8 cellular contexts compared by ENCODE assay signal in genomic region chr12:25195056-25195971, GRCh38. TPM values are rescaled to one million over a fixed set of nuclear protein-coding genes. Genes with fewer than 3 reads are reported as not detected.
DNase-seq lines count a peak whose midpoint lies in the region; ATAC-seq and TF ChIP-seq lines count a peak whose summit lies in the region.

Gene DNAI7, minus strand, starts transcription at chr12:25195160. Its CDS starts 82 bp downstream, at chr12:25195078.
Gene ETFRF1, plus strand, starts transcription at chr12:25195237. Its CDS starts 8,720 bp downstream, at chr12:25203957.

- peak within 1 kb of the TSS; percentile 17 for H3K9ac ChIP-seq in neuronal stem cell (ENCODE audit: low read depth, low read length, poor library complexity)
- peak within 1 kb of the TSS; percentile 73 to 98 (median 97) for H3K9ac ChIP-seq in subcutaneous abdominal adipose tissue (ENCODE audit: low read length in 5 of 5)

- H2BK5ac ChIP-seq in neuronal stem cell (ENCODE audit: low read length), result no peak within 1 kb of the TSS

- H3K36me3 Mint-ChIP-seq in HFFc6 (ENCODE audit: low read depth), result no peaks in the 10 kb centered on the region
- H3K36me3 Mint-ChIP-seq in activated naive CD4-positive, alpha-beta T cell treated with anti-CD3 and anti-CD28 coated beads, Interleukin-2, amount 10 ng/mL, durations not matched to agents 7 days and 5 days, result peaks cover 11% of the 10 kb centered on the region

- TF ChIP-seq CTCF in HFFc6 (IDR thresholded peaks at IDR 0.05), result no peak
- peak in 2 of 4 experiments; percentile 21 to 37 for TF ChIP-seq CTCF in gastroesophageal sphincter (IDR thresholded peaks at IDR 0.05)

- H3K36me3 ChIP-seq in gastroesophageal sphincter (no peaks in the 10 kb centered on the region), neuronal stem cell (replicated peaks in 1 of 2; ENCODE audit: control insufficient read depth in 2 of 2, insufficient read depth in 2 of 2, low read length in 2 of 2) (no peaks in the 10 kb centered on the region), subcutaneous abdominal adipose tissue (ENCODE audit: control insufficient read depth in 5 of 5, insufficient read depth in 5 of 5, low read length in 5 of 5) (no peaks in the 10 kb centered on the region)

- H3K4ac ChIP-seq in neuronal stem cell (ENCODE audit: low read length), result no peak within 1 kb of the TSS

- H3K79me1 ChIP-seq in neuronal stem cell (ENCODE audit: low read depth, low read length), result no peaks in the 10 kb centered on the region

- H3K27me3 Mint-ChIP-seq in HFFc6 (ENCODE audit: insufficient read depth), result no peaks in the 10 kb centered on the region; the same call in none of the 2 replicates
- peaks cover 5% of the 10 kb centered on the region for H3K27me3 Mint-ChIP-seq in activated naive CD4-positive, alpha-beta T cell treated with anti-CD3 and anti-CD28 coated beads, Interleukin-2, amount 10 ng/mL, durations not matched to agents 7 days and 5 days

- no peak within 1 kb of the TSS for H3K14ac ChIP-seq in neuronal stem cell (ENCODE audit: low read length)

- H3K27ac ChIP-seq in gastroesophageal sphincter (peak within 1 kb of the TSS; percentile 92 to 98 (median 94)), neuronal stem cell (replicated peaks; ENCODE audit: low read length) (peak within 1 kb of the TSS; percentile 95), subcutaneous abdominal adipose tissue (ENCODE audit: low read depth, low read length) (peak within 1 kb of the TSS; percentile 96)

- H2AFZ ChIP-seq in neuronal stem cell (ENCODE audit: low read length), result peak within 1 kb of the TSS; percentile 98

- H3K27ac Mint-ChIP-seq in HFFc6, result peak within 1 kb of the TSS; percentile 98
- peak within 1 kb of the TSS; percentile 89 for H3K27ac Mint-ChIP-seq in activated naive CD4-positive, alpha-beta T cell treated with anti-CD3 and anti-CD28 coated beads, Interleukin-2, amount 10 ng/mL, durations not matched to agents 7 days and 5 days

- H3K4me3 ChIP-seq in gastroesophageal sphincter (peak within 1 kb of the TSS; percentile 71 to 83), neuronal stem cell (ENCODE audit: low read length in 2 of 2) (peak within 1 kb of the TSS; percentile 87 to 97), subcutaneous abdominal adipose tissue (ENCODE audit: low read depth in 1 of 5, low read length in 5 of 5) (peak within 1 kb of the TSS; percentile 69 to 95 (median 90))

- H3K18ac ChIP-seq in neuronal stem cell (ENCODE audit: low read length), result peak within 1 kb of the TSS; percentile 66

- TF ChIP-seq POLR2A in gastroesophageal sphincter (IDR thresholded peaks at IDR 0.05), result peak; percentile 67 to 72

- peak; percentile 99 for ATAC-seq in gastroesophageal sphincter

- TF ChIP-seq EP300 in gastroesophageal sphincter (IDR thresholded peaks at IDR 0.05), result no peak

- H3K9me3 Mint-ChIP-seq in HFFc6, result no peaks in the 10 kb centered on the region
- H3K9me3 Mint-ChIP-seq in activated naive CD4-positive, alpha-beta T cell treated with anti-CD3 and anti-CD28 coated beads, Interleukin-2, amount 10 ng/mL, durations not matched to agents 7 days and 5 days, result no peaks in the 10 kb centered on the region

- H2BK15ac ChIP-seq in neuronal stem cell (ENCODE audit: low read length), result no peak within 1 kb of the TSS

- in situ Hi-C loops in SK-MEL-5 (cut with HindIII; ENCODE audit: low pct_unique_long_range_greater_than_20kb, low sequenced_read_pairs), result no loop called here

- no peak within 1 kb of the TSS for H2BK12ac ChIP-seq in neuronal stem cell (ENCODE audit: low read length)

- H3K4me3 Mint-ChIP-seq in HFFc6, result peak within 1 kb of the TSS; percentile 98
- peak within 1 kb of the TSS; percentile 97 for H3K4me3 Mint-ChIP-seq in activated naive CD4-positive, alpha-beta T cell treated with anti-CD3 and anti-CD28 coated beads, Interleukin-2, amount 10 ng/mL, durations not matched to agents 7 days and 5 days

- H2AK5ac ChIP-seq in neuronal stem cell (ENCODE audit: low read depth, low read length), result no peak within 1 kb of the TSS

- WGBS in gastroesophageal sphincter (ENCODE audit: low coverage in 1 of 2), 2 donors, result 0% methylated on average over 11 to 12 of the region's 54 CpGs
- WGBS in neuronal stem cell (ENCODE audit: extremely low coverage in 2 of 2, insufficient read length in 2 of 2, insufficient replicate concordance in 1 of 2), 2 donors, result no CpG with 5 or more reads among the region's 54 CpGs

- peaks cover 33% of the 10 kb centered on the region for H3K4me1 Mint-ChIP-seq in HFFc6 (ENCODE audit: low read depth)
- peaks cover 23% of the 10 kb centered on the region for H3K4me1 Mint-ChIP-seq in activated naive CD4-positive, alpha-beta T cell treated with anti-CD3 and anti-CD28 coated beads, Interleukin-2, amount 10 ng/mL, durations not matched to agents 7 days and 5 days

- DNase-seq in GM04504 (ENCODE audit: low read depth), result peak; percentile 83
- peak; percentile 95 for DNase-seq in HFFc6
- DNase-seq in NAMALWA (ENCODE audit: low spot score), result peak; percentile 98
- DNase-seq in SK-MEL-5 (ENCODE audit: low read depth, low spot score), result peak; percentile 95
- DNase-seq in activated naive CD4-positive, alpha-beta T cell treated with anti-CD3 and anti-CD28 coated beads, Interleukin-2, amount 10 ng/mL, durations not matched to agents 7 days and 5 days, result peak; percentile 97
- peak; percentile 95 for DNase-seq in neuronal stem cell (ENCODE audit: low spot score)

- peak within 1 kb of the TSS; percentile 59 for H3K23ac ChIP-seq in neuronal stem cell (ENCODE audit: low read depth, low read length, poor library complexity)

- CTCF ChIA-PET in activated naive CD4-positive, alpha-beta T cell treated with anti-CD3 and anti-CD28 coated beads, Interleukin-2, amount 10 ng/mL, durations not matched to agents 7 days and 5 days (lab: Charles Lee), result no interaction called here

- H3K9me3 ChIP-seq in gastroesophageal sphincter (no peaks in the 10 kb centered on the region), neuronal stem cell (replicated peaks in 1 of 2; ENCODE audit: control insufficient read depth in 2 of 2, insufficient read depth in 1 of 2, low read depth in 1 of 2, low read length in 2 of 2) (no peaks in the 10 kb centered on the region), subcutaneous abdominal adipose tissue (ENCODE audit: control insufficient read depth in 5 of 5, low read length in 5 of 5) (no peaks in the 10 kb centered on the region)

- no peaks in the 10 kb centered on the region for H3K27me3 ChIP-seq in gastroesophageal sphincter
- no peaks in the 10 kb centered on the region for H3K27me3 ChIP-seq in neuronal stem cell (ENCODE audit: control insufficient read depth in 3 of 3, insufficient read depth in 3 of 3, low read depth in 1 of 3, low read length in 3 of 3)
- no peaks in the 10 kb centered on the region for H3K27me3 ChIP-seq in subcutaneous abdominal adipose tissue (ENCODE audit: control insufficient read depth in 5 of 5, insufficient read depth in 4 of 5, low read length in 5 of 5)

- peak within 1 kb of the TSS; percentile 82 for H3K4me2 ChIP-seq in neuronal stem cell (ENCODE audit: insufficient read depth, low read length, poor library complexity, severe bottlenecking)

- no peak within 1 kb of the TSS for H2BK120ac ChIP-seq in neuronal stem cell (ENCODE audit: low read depth, low read length)

- H4K8ac ChIP-seq in neuronal stem cell (ENCODE audit: low read depth, low read length), result no peak within 1 kb of the TSS

- H4K91ac ChIP-seq in neuronal stem cell (ENCODE audit: low read depth, low read length, poor library complexity), result no peak within 1 kb of the TSS

- H3K4me1 ChIP-seq in gastroesophageal sphincter (peaks cover 0 to 26% (median 3%) of the 10 kb centered on the region in 3 donors), neuronal stem cell (ENCODE audit: control insufficient read depth in 2 of 2, insufficient read depth in 1 of 2, low read depth in 1 of 2, low read length in 2 of 2) (peaks cover 1 to 3% of the 10 kb centered on the region in 2 donors), subcutaneous abdominal adipose tissue (ENCODE audit: control insufficient read depth in 5 of 5, insufficient read depth in 5 of 5, low read length in 5 of 5) (peaks cover 0 to 20% (median 19%) of the 10 kb centered on the region in 5 donors)

RNA-seq across cellular contexts. Expression of gene DNAI7, which starts in this region (rescaled TPM):
- total RNA-seq in HFFc6 (2021; fragmentation: NEBNext Ultra II Directional; extraction: Animal tissue kit (Norgen Biotek cat#: 25700)), result under 1 TPM in 4 of 6 experiments, not detected in 2; 0.16 to 0.48 (median 0.30) TPM
- 0.21 TPM in 1 of 2 replicates, not detected in the other for total RNA-seq in SK-MEL-5 (2014; rRNA removed; shearing (Covaris generic))
- not detected in 2 replicates for polyA plus RNA-seq in SK-MEL-5 (2015; cell fraction: cytosol; rRNA removed)
- not detected in 2 replicates for polyA plus RNA-seq in SK-MEL-5 (2015; cell fraction: nucleus; rRNA removed)
- total RNA-seq in gastroesophageal sphincter, result 1 to 10 TPM in 1 of 4 donors, under 1 TPM in 3; 0.22 to 2.3 (median 0.76) TPM
- 0.46 TPM for polyA plus RNA-seq in neuronal stem cell (2013, experiment 1 of 2)
- polyA plus RNA-seq in neuronal stem cell (2013, experiment 2 of 2), result 0.40 TPM

RNA-seq across cellular contexts. Expression of gene ETFRF1, which starts in this region (rescaled TPM):
- total RNA-seq in HFFc6 (2021; fragmentation: NEBNext Ultra II Directional; extraction: Animal tissue kit (Norgen Biotek cat#: 25700)), result 10 to 100 TPM; 19.1 to 29.2 (median 25.7) TPM
- 25.0 and 25.9 TPM in 2 replicates for total RNA-seq in SK-MEL-5 (2014; rRNA removed; shearing (Covaris generic))
- 25.9 and 31.7 TPM in 2 replicates for polyA plus RNA-seq in SK-MEL-5 (2015; cell fraction: cytosol; rRNA removed)
- 7.7 and 20.1 TPM in 2 replicates for polyA plus RNA-seq in SK-MEL-5 (2015; cell fraction: nucleus; rRNA removed)
- total RNA-seq in gastroesophageal sphincter, result 10 to 100 TPM; 45.8 to 73.8 (median 47.1) TPM
- 31.5 TPM for polyA plus RNA-seq in neuronal stem cell (2013, experiment 1 of 2)
- polyA plus RNA-seq in neuronal stem cell (2013, experiment 2 of 2), result 31.0 TPM

Comparison
In these comparisons a context has a peak if more than half of its experiments do, and no peak if none do; other contexts are left out.
1. Peak in every context shown above with its lines: DNase-seq, ATAC-seq, H3K4me3 ChIP-seq and H3K27ac ChIP-seq.